1 cellular context compared by ENCODE assay signal in genomic region chr5:140808889-140809291, GRCh38.
TF ChIP-seq lines count a peak whose summit lies in the region.

No MANE protein-coding gene starts in this region.

TF ChIP-seq in H1, 55 proteins besides CTCF, POLR2A, EP300 and RAD21:
- TF ChIP-seq EGR1 (IDR thresholded peaks at IDR 0.05; ENCODE audit: borderline replicate concordance, low read depth, low read length) (no peak), NANOG (IDR thresholded peaks at IDR 0.05; ENCODE audit: insufficient read depth, low read depth, low read length, poor library complexity, severe bottlenecking) (no peak), MAFK (IDR thresholded peaks at IDR 0.05; ENCODE audit: low read depth, low read length) (no peak), RBBP5 (IDR thresholded peaks at IDR 0.05; ENCODE audit: borderline replicate concordance, low read depth, low read length) (no peak), CHD1 (IDR thresholded peaks at IDR 0.05; ENCODE audit: low read depth, low read length) (no peak), SIN3A (conservative IDR thresholded peaks at IDR 0.05 in 1 of 2, IDR thresholded peaks at IDR 0.05 in 1 of 2; ENCODE audit: low read depth in 1 of 2, low read length in 2 of 2) (no peak), SP1 (IDR thresholded peaks at IDR 0.05; ENCODE audit: low read depth, low read length) (no peak), SRF (IDR thresholded peaks at IDR 0.05; ENCODE audit: low read depth, low read length) (no peak)
- TF ChIP-seq, protein P1, sequence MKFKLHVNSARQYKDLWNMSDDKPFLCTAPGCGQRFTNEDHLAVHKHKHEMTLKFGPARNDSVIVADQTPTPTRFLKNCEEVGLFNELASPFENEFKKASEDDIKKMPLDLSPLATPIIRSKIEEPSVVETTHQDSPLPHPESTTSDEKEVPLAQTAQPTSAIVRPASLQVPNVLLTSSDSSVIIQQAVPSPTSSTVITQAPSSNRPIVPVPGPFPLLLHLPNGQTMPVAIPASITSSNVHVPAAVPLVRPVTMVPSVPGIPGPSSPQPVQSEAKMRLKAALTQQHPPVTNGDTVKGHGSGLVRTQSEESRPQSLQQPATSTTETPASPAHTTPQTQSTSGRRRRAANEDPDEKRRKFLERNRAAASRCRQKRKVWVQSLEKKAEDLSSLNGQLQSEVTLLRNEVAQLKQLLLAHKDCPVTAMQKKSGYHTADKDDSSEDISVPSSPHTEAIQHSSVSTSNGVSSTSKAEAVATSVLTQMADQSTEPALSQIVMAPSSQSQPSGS (IDR thresholded peaks at IDR 0.05; ENCODE audit: low read length): no peak
